In the genomic region with DNA sequence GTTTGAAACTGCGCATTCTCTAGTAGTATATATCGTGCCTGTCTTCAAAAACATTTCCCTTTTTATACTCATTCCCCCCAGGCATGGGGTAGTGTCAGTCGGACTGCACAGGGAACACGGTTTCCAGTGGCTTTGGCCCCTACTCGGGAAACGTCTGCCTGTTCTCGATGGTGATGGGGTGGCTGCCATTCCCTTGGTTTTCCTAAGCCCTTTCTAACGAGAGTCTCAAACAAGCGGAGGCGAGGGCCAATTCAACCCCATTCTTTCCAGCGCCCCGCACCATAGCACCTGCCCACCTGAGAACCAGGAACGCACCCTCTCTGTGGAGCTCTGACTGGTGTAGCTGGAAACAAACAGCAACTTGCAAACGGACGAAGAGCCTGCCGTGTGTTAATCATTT, we compare ENCODE assay signal across 14 cellular contexts.
DNase-seq lines count a peak whose midpoint lies in the region; ATAC-seq and TF ChIP-seq lines count a peak whose summit lies in the region.
"Had no signal": no experiment of that assay in that cellular context is flagged by ENCODE, and none has a peak within 500 bp of the region (broad histone marks: within the 10 kb centered on the region; RNA-seq: fewer than 3 reads in every experiment).

No MANE protein-coding gene starts in this region.

- peaks cover 25% of the 10 kb centered on the region for H3K36me3 Mint-ChIP-seq in CD4-positive, CD25-positive, alpha-beta regulatory T cell
- H3K36me3 Mint-ChIP-seq in T-cell: peaks cover 37% of the 10 kb centered on the region

- H3K27me3 Mint-ChIP-seq in CD4-positive, CD25-positive, alpha-beta regulatory T cell: no peaks in the 10 kb centered on the region
- no peaks in the 10 kb centered on the region for H3K27me3 Mint-ChIP-seq in T-cell
- H3K27me3 Mint-ChIP-seq: naive B cell had no signal

- no peak overlapping the region for H3K4me2 ChIP-seq in smooth muscle cell

- TF ChIP-seq CTCF in gastroesophageal sphincter (IDR thresholded peaks at IDR 0.05): no peak
- no peak for TF ChIP-seq CTCF in sigmoid colon (IDR thresholded peaks at IDR 0.05)
- no peak for TF ChIP-seq CTCF in smooth muscle cell (IDR thresholded peaks at IDR 0.05; ENCODE audit: borderline replicate concordance, insufficient read depth, poor library complexity, severe bottlenecking)
- TF ChIP-seq CTCF in GM10248 (IDR thresholded peaks at IDR 0.05; ENCODE audit: control extremely low read depth, extremely low read depth, low read depth, missing control alignments): no peak

- POLR2A ChIA-PET in T-cell (lab: Charles Lee) (no interaction called here), GM10248 (lab: Yijun Ruan, JAX) (no interaction called here)

- peaks cover 15 to 34% (median 21%) of the 10 kb centered on the region in 4 donors for H3K4me1 Mint-ChIP-seq in CD4-positive, CD25-positive, alpha-beta regulatory T cell
- H3K4me1 Mint-ChIP-seq in T-cell: peaks cover 29 to 37% (median 35%) of the 10 kb centered on the region in 3 donors

- ATAC-seq in CD4-positive, CD25-positive, alpha-beta regulatory T cell (ENCODE audit: low read depth in 2 of 2): no peak
- ATAC-seq in T-cell (replicated peaks in 1 of 4): no peak
- ATAC-seq in gastroesophageal sphincter: no peak
- ATAC-seq: foreskin keratinocyte had no signal

- no peaks in the 10 kb centered on the region for H3K9me3 ChIP-seq in CD4-positive, CD25-positive, alpha-beta regulatory T cell (ENCODE audit: control insufficient read depth in 2 of 2, low read length in 2 of 2)
- H3K9me3 ChIP-seq in gastroesophageal sphincter: no peaks in the 10 kb centered on the region
- no peaks in the 10 kb centered on the region for H3K9me3 ChIP-seq in sigmoid colon
- H3K9me3 ChIP-seq in smooth muscle cell (replicated peaks; ENCODE audit: low read depth): no peaks in the 10 kb centered on the region
- H3K9me3 ChIP-seq: BE2C had no signal

- TF ChIP-seq POLR2A in gastroesophageal sphincter (IDR thresholded peaks at IDR 0.05): no peak
- TF ChIP-seq POLR2A in sigmoid colon (IDR thresholded peaks at IDR 0.05): no peak

- H2AFZ ChIP-seq in smooth muscle cell (ENCODE audit: low read depth): no peak overlapping the region

- no peaks in the 10 kb centered on the region for H3K27me3 ChIP-seq in CD4-positive, CD25-positive, alpha-beta regulatory T cell (ENCODE audit: control insufficient read depth, insufficient read depth, low read length)
- H3K27me3 ChIP-seq in gastroesophageal sphincter: no peaks in the 10 kb centered on the region
- no peaks in the 10 kb centered on the region for H3K27me3 ChIP-seq in sigmoid colon
- no peaks in the 10 kb centered on the region for H3K27me3 ChIP-seq in smooth muscle cell (ENCODE audit: low read depth)
- H3K27me3 ChIP-seq: BE2C, foreskin keratinocyte had no signal

- no peak for TF ChIP-seq EP300 in gastroesophageal sphincter (IDR thresholded peaks at IDR 0.05)
- TF ChIP-seq EP300 in sigmoid colon (IDR thresholded peaks at IDR 0.05): no peak

- peaks cover 39% of the 10 kb centered on the region for H3K36me3 ChIP-seq in CD4-positive, CD25-positive, alpha-beta regulatory T cell (ENCODE audit: control insufficient read depth, insufficient read depth, low read length)
- H3K36me3 ChIP-seq in gastroesophageal sphincter (peaks cover 0 to 38% of the 10 kb centered on the region in 2 donors), sigmoid colon (peaks cover 0 to 38% (median 7%) of the 10 kb centered on the region in 4 donors), smooth muscle cell (ENCODE audit: low read depth) (peaks cover 9% of the 10 kb centered on the region)

- no peak overlapping the region for H3K4me3 ChIP-seq in CD4-positive, CD25-positive, alpha-beta regulatory T cell (ENCODE audit: low read depth, low read length)
- H3K4me3 ChIP-seq in gastroesophageal sphincter: no peak overlapping the region
- H3K4me3 ChIP-seq in sigmoid colon: no peak overlapping the region
- no peak overlapping the region for H3K4me3 ChIP-seq in smooth muscle cell

- H3K4me3 Mint-ChIP-seq in CD4-positive, CD25-positive, alpha-beta regulatory T cell: peak overlapping the region in 1 of 4 donors; percentile 21
- no peak overlapping the region for H3K4me3 Mint-ChIP-seq in T-cell
- H3K4me3 Mint-ChIP-seq: naive B cell had no signal

- no peaks in the 10 kb centered on the region for H3K79me2 ChIP-seq in smooth muscle cell (ENCODE audit: low read depth)

- 89 to 100% methylated on average over 2 to 12 of the region's 16 CpGs for WGBS in gastroesophageal sphincter (ENCODE audit: low coverage in 1 of 2), 2 donors
- 90 to 94% methylated on average over 16 of the region's 16 CpGs for WGBS in sigmoid colon, 2 donors
- WGBS in smooth muscle cell (ENCODE audit: low lambda C conversion rate): 95% methylated on average over 16 of the region's 16 CpGs

- DNase-seq in CD4-positive, CD25-positive, alpha-beta regulatory T cell: no peak
- DNase-seq in T-cell (no peak), sigmoid colon (no peak), smooth muscle cell (lab: John Stamatoyannopoulos, UW; ENCODE audit: unreplicated experiment) (no peak), HT-29 (ENCODE audit: low spot score) (no peak), GM10248 (ENCODE audit: extremely low spot score) (no peak)
- DNase-seq: activated CD8-positive, alpha-beta memory T cell treated with anti-CD3 and anti-CD28 coated beads, Interleukin-2, amount 50 U/mL, for 4 hours; BE2C; foreskin keratinocyte; naive B cell; NCI-H1105 treated with DMSO at 0.1 percent for 48 hours; retina; WERI-Rb-1 had no signal

- H3K9ac ChIP-seq in smooth muscle cell (ENCODE audit: low read depth): no peak overlapping the region

- CTCF ChIA-PET in T-cell (lab: Charles Lee) (no interaction called here), GM10248 (lab: Yijun Ruan, JAX) (interaction anchor here (1.1 to 3.9 kb wide), 3 partner anchors 15 to 225 kb away, joined by 3 to 23 read pairs (median 16); no protein-coding TSS in a partner anchor)

- H3K9me3 Mint-ChIP-seq in CD4-positive, CD25-positive, alpha-beta regulatory T cell: no peaks in the 10 kb centered on the region
- no peaks in the 10 kb centered on the region for H3K9me3 Mint-ChIP-seq in T-cell
- H3K9me3 Mint-ChIP-seq: naive B cell had no signal

- peak overlapping the region; percentile 8 to 89 (median 40) for H3K27ac Mint-ChIP-seq in CD4-positive, CD25-positive, alpha-beta regulatory T cell
- H3K27ac Mint-ChIP-seq in T-cell: peak overlapping the region; percentile 28 to 80

- intact Hi-C loops in sigmoid colon (cut with DNase I): no loop called here

- H3F3A ChIP-seq in smooth muscle cell (ENCODE audit: low read depth): peaks cover 55% of the 10 kb centered on the region

- H4K20me1 ChIP-seq in smooth muscle cell (ENCODE audit: low read depth): peaks cover 36% of the 10 kb centered on the region

- H3K27ac ChIP-seq in CD4-positive, CD25-positive, alpha-beta regulatory T cell (ENCODE audit: insufficient read depth, low read length, poor library complexity, severe bottlenecking): no peak overlapping the region
- peak overlapping the region in 3 of 4 donors; percentile 70 to 87 (median 84) for H3K27ac ChIP-seq in gastroesophageal sphincter
- peak overlapping the region; percentile 64 to 87 (median 80) for H3K27ac ChIP-seq in sigmoid colon
- H3K27ac ChIP-seq in smooth muscle cell (ENCODE audit: low read depth): no peak overlapping the region
- H3K27ac ChIP-seq: foreskin keratinocyte, WERI-Rb-1 had no signal

- H3K4me1 ChIP-seq in CD4-positive, CD25-positive, alpha-beta regulatory T cell (ENCODE audit: control insufficient read depth, insufficient read depth, low read length, poor library complexity, severe bottlenecking): peaks cover 25% of the 10 kb centered on the region
- peaks cover 0 to 70% (median 30%) of the 10 kb centered on the region in 3 donors for H3K4me1 ChIP-seq in gastroesophageal sphincter
- H3K4me1 ChIP-seq in sigmoid colon: peaks cover 0 to 55% (median 40%) of the 10 kb centered on the region in 4 donors
- peaks cover 4% of the 10 kb centered on the region for H3K4me1 ChIP-seq in smooth muscle cell (ENCODE audit: low read depth)
- H3K4me1 ChIP-seq: foreskin keratinocyte had no signal

Comparison
In these comparisons a context has a peak if more than half of its experiments do, and no peak if none do; other contexts are left out.
1. H3K27ac ChIP-seq: peak in gastroesophageal sphincter (3 of 4) and sigmoid colon (4 of 4); none in CD4-positive, CD25-positive, alpha-beta regulatory T cell (single experiment) and smooth muscle cell (single experiment).